In genomic region chr10:95034401-95034800, GRCh38 we compare ENCODE assay signal across 10 cellular contexts. TPM values are rescaled to one million over a fixed set of nuclear protein-coding genes. Genes with fewer than 3 reads are reported as not detected.
"Had no signal": no experiment of that assay in that cellular context is flagged by ENCODE, and none has a peak within 500 bp of the region (broad histone marks: within the 10 kb centered on the region; RNA-seq: fewer than 3 reads in every experiment).

No MANE protein-coding gene starts in this region.

- FAIRE-seq: H1, H54, HepG2 had no signal

- DNase-seq: H9, HCEC 1CT, KBM-7 had no signal

- ATAC-seq: GM23338, HepG2 had no signal

- H3K4me3 ChIP-seq: GM23338 had no signal

- H3K27ac ChIP-seq: HL-60 had no signal

RNA-seq across cellular contexts. Expression of gene CYP2C8, which starts 34.9 kb away (rescaled TPM):
- total RNA-seq: HT1080 had no signal
- polyA plus RNA-seq: IgD-negative memory B cell had no signal
